8 cellular contexts compared by ENCODE assay signal in the genomic region with DNA sequence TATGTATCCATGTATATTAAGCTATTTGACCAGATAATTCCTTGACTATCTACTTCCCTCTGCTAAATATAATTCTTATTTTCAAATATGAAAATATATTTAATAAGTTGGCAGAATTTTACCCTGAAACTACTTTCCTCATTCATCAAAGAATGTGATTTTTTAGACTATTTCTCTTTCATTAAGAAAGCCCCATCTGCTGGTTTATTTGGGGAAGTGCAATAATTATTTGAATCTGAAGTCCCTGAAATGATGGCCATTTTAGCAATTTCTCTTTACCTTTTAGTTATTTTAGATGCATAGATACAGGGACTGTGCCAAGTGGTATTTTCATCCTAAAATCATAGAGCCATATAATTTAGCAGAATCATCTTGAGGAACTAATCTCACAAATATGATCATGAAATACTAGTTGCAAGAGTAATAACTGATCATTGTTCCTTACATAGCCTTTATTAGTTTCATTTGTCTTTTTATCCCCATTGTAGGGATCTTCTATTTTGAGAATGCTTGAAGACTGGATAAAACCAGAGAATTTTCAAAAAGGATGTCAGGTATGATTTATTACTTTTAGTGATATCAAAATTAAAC. TPM values are rescaled to one million over a fixed set of nuclear protein-coding genes. Genes with fewer than 3 reads are reported as not detected.
DNase-seq lines count a peak whose midpoint lies in the region; ATAC-seq lines count a peak whose summit lies in the region.

No MANE protein-coding gene starts in this region.

- POLR2A ChIA-PET in activated CD4-positive, alpha-beta memory T cell treated with anti-CD3 and anti-CD28 coated beads, Interleukin-2, amount 10 ng/mL, durations not matched to agents 7 days and 5 days (lab: Charles Lee), result no interaction called here

- no peak for ATAC-seq in HG02981 (IDR thresholded peaks at IDR 0.05; ENCODE audit: unreplicated experiment)

- no peaks in the 10 kb centered on the region for H3K36me3 Mint-ChIP-seq in activated CD4-positive, alpha-beta memory T cell treated with anti-CD3 and anti-CD28 coated beads, Interleukin-2, amount 10 ng/mL, durations not matched to agents 7 days and 5 days (ENCODE audit: low read depth)

- peak overlapping the region; percentile 99 for H3K4me3 Mint-ChIP-seq in activated CD4-positive, alpha-beta memory T cell treated with anti-CD3 and anti-CD28 coated beads, Interleukin-2, amount 10 ng/mL, durations not matched to agents 7 days and 5 days

- peak; percentile 11 to 28 for DNase-seq in NCI-H2081 (lab: John Stamatoyannopoulos, UW)
- no peak for DNase-seq in NCI-H2081 treated with DMSO at 0.1 percent for 48 hours (lab: John Stamatoyannopoulos, UW)
- DNase-seq in M059J (ENCODE audit: low read depth), result peak; percentile 51
- no peak for DNase-seq in activated CD4-positive, alpha-beta memory T cell treated with anti-CD3 and anti-CD28 coated beads, Interleukin-2, amount 10 ng/mL, durations not matched to agents 7 days and 5 days
- DNase-seq in iris pigment epithelial cell (ENCODE audit: low read depth), result peak; percentile 35
- DNase-seq in activated T-cell treated with anti-CD3 and anti-CD28 coated beads, Interleukin-2, amount 50 U/mL, for 48 hours, result no peak
- no peak for DNase-seq in nucleus accumbens (lab: John Stamatoyannopoulos, UW)

- peaks cover 14% of the 10 kb centered on the region for H3K4me1 Mint-ChIP-seq in activated CD4-positive, alpha-beta memory T cell treated with anti-CD3 and anti-CD28 coated beads, Interleukin-2, amount 10 ng/mL, durations not matched to agents 7 days and 5 days

- H3K27ac Mint-ChIP-seq in activated CD4-positive, alpha-beta memory T cell treated with anti-CD3 and anti-CD28 coated beads, Interleukin-2, amount 10 ng/mL, durations not matched to agents 7 days and 5 days, result no peak overlapping the region

- CTCF ChIA-PET in activated CD4-positive, alpha-beta memory T cell treated with anti-CD3 and anti-CD28 coated beads, Interleukin-2, amount 10 ng/mL, durations not matched to agents 7 days and 5 days (lab: Charles Lee), result interaction anchor here (1.1 to 12.4 kb wide), 3 partner anchors 171 to 514 kb away, joined by 3 to 312 read pairs (median 6); no protein-coding TSS in a partner anchor

- peaks cover 4% of the 10 kb centered on the region for H3K27me3 Mint-ChIP-seq in activated CD4-positive, alpha-beta memory T cell treated with anti-CD3 and anti-CD28 coated beads, Interleukin-2, amount 10 ng/mL, durations not matched to agents 7 days and 5 days

- H3K9me3 Mint-ChIP-seq in activated CD4-positive, alpha-beta memory T cell treated with anti-CD3 and anti-CD28 coated beads, Interleukin-2, amount 10 ng/mL, durations not matched to agents 7 days and 5 days, result no peaks in the 10 kb centered on the region

RNA-seq across cellular contexts. Expression of gene ENPEP, which starts 39.0 kb away (rescaled TPM):
- 0.15 and 0.17 TPM in 2 replicates for total RNA-seq in M059J (2014; rRNA removed; shearing (Covaris generic))
- under 1 TPM; 0.15 to 0.65 TPM for total RNA-seq in activated CD4-positive, alpha-beta memory T cell treated with anti-CD3 and anti-CD28 coated beads, Interleukin-2, amount 10 ng/mL, durations not matched to agents 7 days and 5 days

Comparison
In these comparisons a context has a peak if more than half of its experiments do, and no peak if none do; other contexts are left out.
1. DNase-seq: peak in NCI-H2081 (2 of 2), M059J (single experiment) and iris pigment epithelial cell (single experiment); none in NCI-H2081 treated with DMSO at 0.1 percent for 48 hours (single experiment), activated CD4-positive, alpha-beta memory T cell treated with anti-CD3 and anti-CD28 coated beads, Interleukin-2, amount 10 ng/mL, durations not matched to agents 7 days and 5 days (single experiment), activated T-cell treated with anti-CD3 and anti-CD28 coated beads, Interleukin-2, amount 50 U/mL, for 48 hours (0 of 2) and nucleus accumbens (0 of 56).